1 cellular context compared by ENCODE assay signal in the genomic region with DNA sequence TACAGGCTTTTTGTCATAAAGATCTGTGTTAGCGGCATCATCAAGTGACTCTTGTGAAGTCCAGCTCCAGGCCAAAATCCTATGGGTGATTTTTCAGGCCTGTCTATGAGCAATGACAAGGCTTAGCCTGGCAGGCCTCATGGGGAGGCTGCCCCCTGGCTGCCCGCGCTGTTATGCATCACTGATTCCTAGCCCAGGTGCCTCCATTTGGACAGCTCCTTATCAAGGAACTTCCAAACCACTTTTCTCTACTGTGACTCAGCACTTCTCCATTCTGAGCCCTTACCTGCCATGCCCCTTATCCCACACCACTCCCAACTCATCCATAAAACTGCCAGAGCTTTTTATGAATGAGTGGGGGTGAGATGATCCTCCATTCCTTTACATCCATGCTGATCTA.
TF ChIP-seq lines count a peak whose summit lies in the region.

No MANE protein-coding gene starts in this region.

TF ChIP-seq in liver, 16 proteins besides CTCF, POLR2A, EP300 and RAD21 (continued from another document):
- TF ChIP-seq, protein P1, sequence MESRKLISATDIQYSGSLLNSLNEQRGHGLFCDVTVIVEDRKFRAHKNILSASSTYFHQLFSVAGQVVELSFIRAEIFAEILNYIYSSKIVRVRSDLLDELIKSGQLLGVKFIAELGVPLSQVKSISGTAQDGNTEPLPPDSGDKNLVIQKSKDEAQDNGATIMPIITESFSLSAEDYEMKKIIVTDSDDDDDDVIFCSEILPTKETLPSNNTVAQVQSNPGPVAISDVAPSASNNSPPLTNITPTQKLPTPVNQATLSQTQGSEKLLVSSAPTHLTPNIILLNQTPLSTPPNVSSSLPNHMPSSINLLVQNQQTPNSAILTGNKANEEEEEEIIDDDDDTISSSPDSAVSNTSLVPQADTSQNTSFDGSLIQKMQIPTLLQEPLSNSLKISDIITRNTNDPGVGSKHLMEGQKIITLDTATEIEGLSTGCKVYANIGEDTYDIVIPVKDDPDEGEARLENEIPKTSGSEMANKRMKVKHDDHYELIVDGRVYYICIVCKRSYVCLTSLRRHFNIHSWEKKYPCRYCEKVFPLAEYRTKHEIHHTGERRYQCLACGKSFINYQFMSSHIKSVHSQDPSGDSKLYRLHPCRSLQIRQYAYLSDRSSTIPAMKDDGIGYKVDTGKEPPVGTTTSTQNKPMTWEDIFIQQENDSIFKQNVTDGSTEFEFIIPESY (IDR thresholded peaks at IDR 0.05): no peak
- no peak for TF ChIP-seq RXRA (IDR thresholded peaks at IDR 0.05)
- no peak for TF ChIP-seq MAX (IDR thresholded peaks at IDR 0.05)
- TF ChIP-seq YY1 (IDR thresholded peaks at IDR 0.05): no peak
